9 cellular contexts compared by ENCODE assay signal in the genomic region with DNA sequence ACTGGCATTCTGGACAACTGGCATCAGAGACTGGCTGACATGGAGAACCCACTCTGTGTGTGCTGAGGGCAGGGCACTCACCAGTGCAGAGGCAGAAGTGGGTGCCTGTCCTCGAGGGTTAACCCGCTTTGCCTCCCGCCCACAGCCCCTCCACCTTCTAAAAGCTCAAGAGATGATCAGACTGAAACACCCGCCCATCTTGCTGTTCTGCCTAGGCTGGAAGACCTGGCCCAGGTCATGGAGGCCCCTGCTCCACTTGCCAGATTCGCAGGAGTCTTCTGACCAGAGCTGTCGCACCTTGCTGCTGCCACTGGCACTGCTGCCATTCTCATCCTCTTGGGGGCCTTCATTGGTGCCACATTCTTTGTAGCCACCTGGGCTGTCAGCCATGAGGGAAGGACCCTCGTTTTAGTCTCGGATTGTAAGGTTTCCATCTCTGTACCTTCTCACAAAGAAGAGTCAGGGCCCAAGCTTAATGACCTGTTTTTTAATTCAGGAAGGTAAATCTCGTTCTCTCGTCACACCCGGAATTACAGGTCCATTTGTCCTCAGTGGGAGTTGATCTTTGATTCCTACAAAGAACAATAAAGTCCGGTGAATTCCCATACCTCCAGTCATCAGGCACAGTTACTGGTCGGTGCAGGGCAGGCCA. TPM values are rescaled to one million over a fixed set of nuclear protein-coding genes. Genes with fewer than 3 reads are reported as not detected.
DNase-seq lines count a peak whose midpoint lies in the region; ATAC-seq and TF ChIP-seq lines count a peak whose summit lies in the region.
"Had no signal": no experiment of that assay in that cellular context is flagged by ENCODE, and none has a peak within 500 bp of the region (broad histone marks: within the 10 kb centered on the region; RNA-seq: fewer than 3 reads in every experiment).

No MANE protein-coding gene starts in this region.

- H3K27ac Mint-ChIP-seq in CD14-positive monocyte (peak overlapping the region; percentile 54 to 98 (median 95)), IgD-negative memory B cell (peak overlapping the region; percentile 79 to 99 (median 80)), chondrocyte (ENCODE audit: unreplicated experiment) (peak overlapping the region; percentile 45)

- H3K9me3 Mint-ChIP-seq in CD14-positive monocyte = peaks cover 0 to under 1% (median 0%) of the 10 kb centered on the region in 7 donors
- no peaks in the 10 kb centered on the region for H3K9me3 Mint-ChIP-seq in IgD-negative memory B cell
- H3K9me3 Mint-ChIP-seq in chondrocyte (ENCODE audit: low read depth) = no peaks in the 10 kb centered on the region

- TF ChIP-seq CTCF in CD14-positive monocyte (IDR thresholded peaks at IDR 0.05) (no peak), chondrocyte (IDR thresholded peaks at IDR 0.05) (no peak), neutrophil (IDR thresholded peaks at IDR 0.05) (no peak)

- DNase-seq in CD14-positive monocyte (ENCODE audit: low spot score) (no peak), chondrocyte (ENCODE audit: low spot score) (no peak), germinal center (ENCODE audit: low spot score) (no peak), NOMO-1 treated with DMSO at 0.1 percent for 48 hours (lab: John Stamatoyannopoulos, UW; ENCODE audit: unreplicated experiment) (no peak), NCI-H2081 treated with DMSO at 0.1 percent for 48 hours (lab: John Stamatoyannopoulos, UW) (no peak)
- DNase-seq: NCI-H2029 had no signal

- peaks cover 51% of the 10 kb centered on the region in 2 donors for H3K36me3 Mint-ChIP-seq in CD14-positive monocyte
- no peaks in the 10 kb centered on the region for H3K36me3 Mint-ChIP-seq in IgD-negative memory B cell
- H3K36me3 Mint-ChIP-seq in chondrocyte (ENCODE audit: low read depth) = peaks cover 15% of the 10 kb centered on the region

- H3K27me3 Mint-ChIP-seq in CD14-positive monocyte (ENCODE audit: low read depth in 3 of 3) = peaks cover 0 to 2% (median 1%) of the 10 kb centered on the region in 3 donors
- no peaks in the 10 kb centered on the region for H3K27me3 Mint-ChIP-seq in IgD-negative memory B cell
- H3K27me3 Mint-ChIP-seq in chondrocyte (ENCODE audit: low read depth) = no peaks in the 10 kb centered on the region

- H3K36me3 ChIP-seq in neutrophil = peaks cover 49% of the 10 kb centered on the region

- H3K4me1 Mint-ChIP-seq in CD14-positive monocyte = peaks cover 65% of the 10 kb centered on the region
- H3K4me1 Mint-ChIP-seq in IgD-negative memory B cell = peaks cover 36 to 40% (median 36%) of the 10 kb centered on the region in 3 donors
- peaks cover 41% of the 10 kb centered on the region for H3K4me1 Mint-ChIP-seq in chondrocyte (ENCODE audit: low read depth)

- H3K27ac ChIP-seq in neutrophil = peak overlapping the region; percentile 93

- peak overlapping the region; percentile 77 to 86 for H3K4me3 ChIP-seq in neutrophil (ENCODE audit: low read depth in 1 of 2, low read length in 1 of 2)

- H3K4me3 Mint-ChIP-seq in CD14-positive monocyte (peak overlapping the region; percentile 85 to 90), IgD-negative memory B cell (peak overlapping the region; percentile 83 to 98 (median 91)), chondrocyte (ENCODE audit: unreplicated experiment) (peak overlapping the region; percentile 91)

- H3K9me3 ChIP-seq in neutrophil = no peaks in the 10 kb centered on the region

- ATAC-seq in HG02798 (IDR thresholded peaks at IDR 0.05; ENCODE audit: poor library complexity, unreplicated experiment) = no peak

- no peaks in the 10 kb centered on the region for H3K27me3 ChIP-seq in neutrophil

- intact Hi-C loops in CD14-positive monocyte (cut with micrococcal nuclease) = loop anchor here in 1 of 2 donors (2.0 to 10.0 kb wide), 3 partner anchors 18 to 181 kb away; partner anchors contain the start of gene AGBL3

- H3K4me1 ChIP-seq in neutrophil (ENCODE audit: control insufficient read depth in 1 of 2, insufficient read depth in 1 of 2, low read depth in 1 of 2, low read length in 1 of 2) = peaks cover 64 to 84% of the 10 kb centered on the region in 2 experiments

RNA-seq across cellular contexts. Expression of gene CYREN, which starts 1.9 kb away (rescaled TPM):
- polyA plus RNA-seq in CD14-positive monocyte (10 to 100 TPM; 40.1 to 47.4 TPM), IgD-negative memory B cell (39.5 TPM)
- total RNA-seq in chondrocyte = 26.4 to 33.7 TPM (median 30.2 TPM) in 3 replicates

RNA-seq across cellular contexts. Expression of gene TMEM140, which starts 20.7 kb away (rescaled TPM):
- polyA plus RNA-seq in CD14-positive monocyte (10 to 100 TPM; 10.6 to 14.7 TPM), IgD-negative memory B cell (34.7 TPM)
- total RNA-seq in chondrocyte = not detected in 3 replicates

RNA-seq across cellular contexts. Expression of gene WDR91, which starts 42.7 kb away (rescaled TPM):
- polyA plus RNA-seq in CD14-positive monocyte = 1 to 10 TPM; 2.5 to 3.9 TPM
- 5.9 TPM for polyA plus RNA-seq in IgD-negative memory B cell
- 9.5 to 16.1 TPM (median 10.6 TPM) in 3 replicates for total RNA-seq in chondrocyte

Comparison
In these comparisons a context has a peak if more than half of its experiments do, and no peak if none do; other contexts are left out.
1. H3K27ac Mint-ChIP-seq: peak in every context shown above with its lines; median percentile 95 in CD14-positive monocyte; 80 in IgD-negative memory B cell; 45 in chondrocyte.